Comparison of ENCODE assay signal across 11 cellular contexts in the genomic region with DNA sequence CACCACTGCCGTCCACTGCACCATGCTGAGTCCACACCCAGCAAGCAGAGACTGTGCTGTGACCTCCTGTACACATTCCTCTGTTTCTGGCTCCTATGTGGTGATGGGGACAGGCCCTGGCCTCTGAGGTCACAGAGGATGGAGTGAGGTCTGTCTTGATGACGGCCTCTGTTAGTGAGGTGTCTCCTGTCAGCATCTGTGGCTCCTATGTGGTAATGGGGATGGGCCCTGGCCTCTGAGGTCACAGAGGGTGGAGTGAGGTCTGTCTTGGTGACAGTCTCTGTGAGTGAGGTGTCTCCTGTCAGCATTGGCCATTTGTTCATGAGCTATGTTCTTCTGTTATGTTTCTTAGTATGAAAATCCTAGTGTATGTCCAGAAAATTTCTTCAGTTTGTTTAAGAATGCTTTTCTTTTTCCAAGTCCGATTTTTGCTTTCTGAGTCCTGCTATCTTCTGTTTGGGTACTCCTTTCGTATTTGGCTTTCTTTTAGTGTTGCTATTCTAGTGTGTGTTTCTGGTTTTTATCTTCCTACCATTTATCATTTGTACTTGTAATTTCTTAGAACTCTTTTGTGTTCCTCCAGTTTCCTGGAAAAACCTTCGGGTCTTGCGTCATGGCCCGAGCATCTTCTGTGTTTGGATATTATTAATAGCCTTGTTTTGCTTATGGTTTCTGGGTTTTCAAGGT. TPM values are rescaled to one million over a fixed set of nuclear protein-coding genes. Genes with fewer than 3 reads are reported as not detected.
DNase-seq lines count a peak whose midpoint lies in the region; ATAC-seq and TF ChIP-seq lines count a peak whose summit lies in the region.
"Had no signal": no experiment of that assay in that cellular context is flagged by ENCODE, and none has a peak within 500 bp of the region (broad histone marks: within the 10 kb centered on the region; RNA-seq: fewer than 3 reads in every experiment).

No MANE protein-coding gene starts in this region.

- BruUV-seq in IMR-90 (replicated peaks; lab: Mats Ljungman, UMichigan): no TSS peak

- no peak overlapping the region for H4K12ac ChIP-seq in trophoblast cell (ENCODE audit: low read depth, low read length)

- H3K9me3 ChIP-seq in IMR-90 (ENCODE audit: control insufficient read depth, insufficient read depth, low read length): no peaks in the 10 kb centered on the region
- no peaks in the 10 kb centered on the region for H3K9me3 ChIP-seq in trophoblast cell (ENCODE audit: insufficient read depth, low read depth, low read length)

- H3K18ac ChIP-seq in IMR-90 (ENCODE audit: low read depth, low read length) (no peak overlapping the region), trophoblast cell (ENCODE audit: low read length) (no peak overlapping the region)

- dilution Hi-C loops in IMR-90 (cut with HindIII; ENCODE audit: low sequenced_read_pairs, unreplicated experiment): no loop called here

- H2BK120ac ChIP-seq in IMR-90 (ENCODE audit: low read depth, low read length): no peak overlapping the region
- H2BK120ac ChIP-seq in trophoblast cell (ENCODE audit: insufficient read depth, low read length, poor library complexity): no peak overlapping the region

- peaks cover 42 to 83% of the 10 kb centered on the region in 2 experiments for H3K79me1 ChIP-seq in IMR-90 (ENCODE audit: low read depth in 1 of 2, low read length in 2 of 2)
- no peaks in the 10 kb centered on the region for H3K79me1 ChIP-seq in trophoblast cell (ENCODE audit: low read length)

- no peak overlapping the region for H3K14ac ChIP-seq in IMR-90 (replicated peaks; ENCODE audit: low read depth, low read length)
- H3K14ac ChIP-seq in trophoblast cell (ENCODE audit: low read length): no peak overlapping the region

- no peak for DNase-seq in IMR-90
- DNase-seq in fibroblast of pulmonary artery (ENCODE audit: low read depth): peak; percentile 53
- DNase-seq in trophoblast cell: no peak
- no peak for DNase-seq in G401 (ENCODE audit: low spot score)
- no peak for DNase-seq in ureter (ENCODE audit: low spot score)
- DNase-seq: HFFc6, KG1, NCI-H2171, small intestine had no signal

- TF ChIP-seq RAD21 in IMR-90 (IDR thresholded peaks at IDR 0.05; ENCODE audit: low read length): no peak

- H3K36me3 Mint-ChIP-seq in T-helper 1 cell treated with Interleukin-12 subunit alpha and Interleukin-12 subunit beta and Interleukin-4 antibody, amounts not matched to agents 30 μg/mL and 1 μg/mL, for 36 hours (ENCODE audit: low read depth): peaks cover 6% of the 10 kb centered on the region

- H3K23ac ChIP-seq in IMR-90 (ENCODE audit: low read depth, low read length): no peak overlapping the region
- H3K23ac ChIP-seq in trophoblast cell (ENCODE audit: low read length): peak overlapping the region; percentile 55

- no peak overlapping the region for H3K4ac ChIP-seq in IMR-90 (ENCODE audit: low read depth, low read length)
- H3K4ac ChIP-seq in trophoblast cell (ENCODE audit: low read depth, low read length): no peak overlapping the region

- H2AK5ac ChIP-seq in IMR-90 (ENCODE audit: low read depth, low read length) (no peak overlapping the region), trophoblast cell (ENCODE audit: low read length) (no peak overlapping the region)

- ATAC-seq in IMR-90 (ENCODE audit: low read depth) (no peak), GM21723 (IDR thresholded peaks at IDR 0.05; ENCODE audit: unreplicated experiment) (no peak)

- H2AFZ ChIP-seq in IMR-90 (replicated peaks; ENCODE audit: low read length, poor library complexity) (no peak overlapping the region), trophoblast cell (ENCODE audit: insufficient read depth, low read length, poor library complexity) (no peak overlapping the region)

- H3K27ac Mint-ChIP-seq in T-helper 1 cell treated with Interleukin-12 subunit alpha and Interleukin-12 subunit beta and Interleukin-4 antibody, amounts not matched to agents 30 μg/mL and 1 μg/mL, for 36 hours: peak overlapping the region; percentile 72
- H3K27ac Mint-ChIP-seq: HFFc6 had no signal

- no peaks in the 10 kb centered on the region for H3K9me3 Mint-ChIP-seq in T-helper 1 cell treated with Interleukin-12 subunit alpha and Interleukin-12 subunit beta and Interleukin-4 antibody, amounts not matched to agents 30 μg/mL and 1 μg/mL, for 36 hours
- H3K9me3 Mint-ChIP-seq: HFFc6 had no signal

- no peak for TF ChIP-seq POLR2A in IMR-90 (IDR thresholded peaks at IDR 0.05; ENCODE audit: low read depth, low read length)

- H3K27me3 Mint-ChIP-seq in T-helper 1 cell treated with Interleukin-12 subunit alpha and Interleukin-12 subunit beta and Interleukin-4 antibody, amounts not matched to agents 30 μg/mL and 1 μg/mL, for 36 hours (ENCODE audit: low read depth): no peaks in the 10 kb centered on the region

- peaks cover 25% of the 10 kb centered on the region for H3K4me1 Mint-ChIP-seq in T-helper 1 cell treated with Interleukin-12 subunit alpha and Interleukin-12 subunit beta and Interleukin-4 antibody, amounts not matched to agents 30 μg/mL and 1 μg/mL, for 36 hours (ENCODE audit: low read depth)

- peaks cover 55% of the 10 kb centered on the region for H4K20me1 ChIP-seq in IMR-90 (ENCODE audit: insufficient read depth, low read length)

- no peak overlapping the region for H3K56ac ChIP-seq in IMR-90 (ENCODE audit: extremely low read depth, insufficient read depth, low read length)

- H2BK20ac ChIP-seq in IMR-90 (ENCODE audit: low read depth, low read length): no peak overlapping the region

- no peak overlapping the region for H2BK15ac ChIP-seq in IMR-90 (ENCODE audit: low read depth, low read length)

- H3K36me3 ChIP-seq in IMR-90 (ENCODE audit: control insufficient read depth, insufficient read depth, low read length): peaks cover 26% of the 10 kb centered on the region
- peaks cover 29 to 40% of the 10 kb centered on the region in 2 experiments for H3K36me3 ChIP-seq in trophoblast cell (ENCODE audit: control insufficient read depth in 1 of 2, insufficient read depth in 2 of 2, low read length in 2 of 2)

- CTCF ChIA-PET in IMR-90 (lab: Yijun Ruan, JAX): no interaction called here

- H3K79me2 ChIP-seq in trophoblast cell (ENCODE audit: control insufficient read depth, insufficient read depth, low read length, poor library complexity): no peaks in the 10 kb centered on the region

- no peak overlapping the region for H2BK5ac ChIP-seq in IMR-90 (ENCODE audit: low read depth, low read length, poor library complexity, severe bottlenecking)
- no peak overlapping the region for H2BK5ac ChIP-seq in trophoblast cell (ENCODE audit: low read depth, low read length, poor library complexity)

- H3K4me3 ChIP-seq in IMR-90 (ENCODE audit: insufficient read depth, low read depth, low read length): no peak overlapping the region
- no peak overlapping the region for H3K4me3 ChIP-seq in fibroblast of pulmonary artery (replicated peaks; ENCODE audit: low read depth, low read length)
- H3K4me3 ChIP-seq in trophoblast cell (ENCODE audit: low read depth, low read length): no peak overlapping the region

- no peak overlapping the region for H3K4me3 Mint-ChIP-seq in T-helper 1 cell treated with Interleukin-12 subunit alpha and Interleukin-12 subunit beta and Interleukin-4 antibody, amounts not matched to agents 30 μg/mL and 1 μg/mL, for 36 hours
- H3K4me3 Mint-ChIP-seq: HFFc6 had no signal

- peaks cover 7% of the 10 kb centered on the region for H3K9me1 ChIP-seq in IMR-90 (ENCODE audit: insufficient read depth, low read length)

- H3K27ac ChIP-seq in IMR-90 (ENCODE audit: insufficient read depth, low read length): no peak overlapping the region
- no peak overlapping the region for H3K27ac ChIP-seq in trophoblast cell (ENCODE audit: low read depth, low read length)

- H3K9ac ChIP-seq in IMR-90 (ENCODE audit: low read depth, low read length) (no peak overlapping the region), trophoblast cell (ENCODE audit: low read length) (no peak overlapping the region)

- peaks cover 3% of the 10 kb centered on the region; the same call in 1 of the 2 replicates for H3K4me1 ChIP-seq in IMR-90 (ENCODE audit: control insufficient read depth, insufficient read depth, low read length)
- no peaks in the 10 kb centered on the region for H3K4me1 ChIP-seq in trophoblast cell (ENCODE audit: control insufficient read depth in 1 of 2, insufficient read depth in 2 of 2, low read length in 2 of 2)

- no peak overlapping the region for H4K5ac ChIP-seq in IMR-90 (ENCODE audit: low read depth, low read length)

- H4K91ac ChIP-seq in IMR-90 (ENCODE audit: insufficient read depth, low read depth, low read length): no peak overlapping the region
- H4K91ac ChIP-seq in trophoblast cell (ENCODE audit: low read depth, low read length): no peak overlapping the region

- H3K4me2 ChIP-seq in IMR-90 (ENCODE audit: low read depth, low read length) (no peak overlapping the region; the same call in 1 of the 2 replicates), trophoblast cell (ENCODE audit: low read length) (no peak overlapping the region)

- no peak overlapping the region for H4K8ac ChIP-seq in IMR-90 (ENCODE audit: low read depth in 2 of 2, low read length in 2 of 2)
- no peak overlapping the region for H4K8ac ChIP-seq in trophoblast cell (ENCODE audit: low read depth, low read length)

- intact Hi-C loops in IMR-90 (cut with micrococcal nuclease): no loop called here

- H2AK9ac ChIP-seq in IMR-90 (replicated peaks; ENCODE audit: low read depth, low read length, poor library complexity): no peak overlapping the region

- POLR2A ChIA-PET in IMR-90 (lab: Charles Lee; ENCODE audit: unreplicated experiment): no interaction called here

- no CpG with 5 or more reads among the region's 7 CpGs for WGBS in IMR-90 (ENCODE audit: extremely low coverage in 2 of 2, insufficient read length in 1 of 2), 2 experiments
- WGBS in trophoblast cell (ENCODE audit: extremely low coverage, insufficient coverage, insufficient read length): no CpG with 5 or more reads among the region's 7 CpGs

- H2BK12ac ChIP-seq in trophoblast cell (ENCODE audit: low read length): no peak overlapping the region

- no peak for TF ChIP-seq CTCF in IMR-90 (conservative IDR thresholded peaks at IDR 0.05; ENCODE audit: low read depth, low read length)
- TF ChIP-seq CTCF in fibroblast of pulmonary artery (IDR thresholded peaks at IDR 0.05; ENCODE audit: low read length, missing control alignments): no peak

- in situ Hi-C loops in IMR-90 (cut with MboI; ENCODE audit: low sequenced_read_pairs): no loop called here
- in situ Hi-C loops in G401 (cut with HindIII; ENCODE audit: low sequenced_read_pairs): no loop called here

- H3K27me3 ChIP-seq in IMR-90 (ENCODE audit: control insufficient read depth, insufficient read depth, low read length): no peaks in the 10 kb centered on the region
- no peaks in the 10 kb centered on the region for H3K27me3 ChIP-seq in trophoblast cell (ENCODE audit: insufficient read depth, low read length)

RNA-seq across cellular contexts. Expression of a gene that starts 13.4 kb away (rescaled TPM):
- 65.3 and 72.9 TPM in 2 replicates for total RNA-seq in IMR-90 (2012; rRNA removed)
- 39.4 and 39.5 TPM in 2 replicates for polyA plus RNA-seq in IMR-90 (2012; rRNA removed)
- polyA plus RNA-seq in IMR-90 (2012; cell fraction: cytosol; rRNA removed): 46.6 and 52.1 TPM in 2 replicates
- 28.6 and 37.2 TPM in 2 replicates for polyA plus RNA-seq in IMR-90 (2012; cell fraction: nucleus; rRNA removed; ENCODE audit: low replicate concordance)
- 21.0 and 21.1 TPM in 2 replicates for polyA plus RNA-seq in trophoblast cell (2013)
- total RNA-seq in G401 (2014; rRNA removed; shearing (Covaris generic)): 72.9 and 84.9 TPM in 2 replicates
- 31.1 TPM for total RNA-seq in ureter

RNA-seq across cellular contexts. Expression of a gene that starts 13.5 kb away (rescaled TPM):
- 26.7 and 28.5 TPM in 2 replicates for total RNA-seq in IMR-90 (2012; rRNA removed)
- 23.5 and 24.6 TPM in 2 replicates for polyA plus RNA-seq in IMR-90 (2012; rRNA removed)
- polyA plus RNA-seq in IMR-90 (2012; cell fraction: cytosol; rRNA removed): 15.0 and 26.0 TPM in 2 replicates
- 26.9 and 58.9 TPM in 2 replicates for polyA plus RNA-seq in IMR-90 (2012; cell fraction: nucleus; rRNA removed; ENCODE audit: low replicate concordance)
- polyA plus RNA-seq in trophoblast cell (2013): 8.1 and 8.8 TPM in 2 replicates
- total RNA-seq in G401 (2014; rRNA removed; shearing (Covaris generic)): 38.3 and 38.7 TPM in 2 replicates
- 21.3 TPM for total RNA-seq in ureter
